Comparison of ENCODE assay signal across 8 cellular contexts in the genomic region with DNA sequence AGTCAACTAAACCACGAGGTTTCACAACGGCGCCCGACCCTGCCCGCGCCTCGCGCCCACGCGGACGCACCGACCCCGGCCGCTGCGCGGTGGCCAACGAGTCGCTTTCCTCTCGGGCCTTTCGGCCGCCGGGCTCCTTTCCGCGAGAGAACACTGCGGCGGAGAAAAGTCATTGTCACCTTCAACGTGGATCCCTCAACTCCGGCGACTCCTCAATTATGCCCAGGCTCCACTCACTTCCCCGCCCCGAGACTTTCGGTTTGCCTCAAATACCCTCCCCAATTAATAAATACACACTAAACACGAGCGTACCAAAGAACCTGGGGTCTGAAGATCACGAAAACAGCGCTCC. TPM values are rescaled to one million over a fixed set of nuclear protein-coding genes. Genes with fewer than 3 reads are reported as not detected.
A peak's percentile ranks its signal among the peaks of the same experiment; 100 is the strongest.
DNase-seq lines count a peak whose midpoint lies in the region; ATAC-seq and TF ChIP-seq lines count a peak whose summit lies in the region.

No MANE protein-coding gene starts in this region.

- no peak overlapping the region for H2AFZ ChIP-seq in OCI-LY1 (ENCODE audit: low read length)

- H3K36me3 ChIP-seq in OCI-LY1 (ENCODE audit: insufficient read depth, low read length) (peaks cover 3% of the 10 kb centered on the region; the same call in 1 of the 2 replicates), body of pancreas (replicated peaks in 1 of 2; ENCODE audit: insufficient read depth in 1 of 2, low read depth in 2 of 2) (no peaks in the 10 kb centered on the region)

- DNase-seq in body of pancreas = peak in 2 of 4 donors; percentile 28 to 40
- peak in 1 of 2 donors; percentile 87 for DNase-seq in lower leg skin (ENCODE audit: low spot score in 2 of 2)
- peak; percentile 11 for DNase-seq in stimulated activated CD8-positive, alpha-beta memory T cell treated with anti-CD3 and anti-CD28 coated beads, Interleukin-4, amount 100 ng/mL, for 24 hours (ENCODE audit: low read depth)
- DNase-seq in retina = no peak
- no peak for DNase-seq in inferior parietal cortex (ENCODE audit: extremely low spot score)

- TF ChIP-seq POLR2A in body of pancreas (IDR thresholded peaks at IDR 0.05) = no peak
- TF ChIP-seq POLR2A in lower leg skin (IDR thresholded peaks at IDR 0.05) = no peak

- ATAC-seq in GM18909 (IDR thresholded peaks at IDR 0.05; ENCODE audit: poor library complexity, unreplicated experiment) = peak; percentile 1
- ATAC-seq in body of pancreas = peak; percentile 1
- ATAC-seq in HG02870 (IDR thresholded peaks at IDR 0.05; ENCODE audit: unreplicated experiment) = no peak

- no peaks in the 10 kb centered on the region for H4K20me1 ChIP-seq in OCI-LY1 (ENCODE audit: insufficient read depth, low read length)

- WGBS in body of pancreas, 2 donors = 0% methylated on average over 10 to 36 of the region's 36 CpGs
- WGBS in lower leg skin, 2 donors = 0% methylated on average over 17 to 25 of the region's 36 CpGs

- H3K27ac ChIP-seq in OCI-LY1 (ENCODE audit: low read depth, low read length, poor library complexity, severe bottlenecking) (peak overlapping the region; percentile 73), body of pancreas (peak overlapping the region; percentile 93 to 98 (median 98))

- H3K4me2 ChIP-seq in OCI-LY1 (ENCODE audit: low read length) = peak overlapping the region; percentile 94

- H3K4me3 ChIP-seq in OCI-LY1 (ENCODE audit: low read depth, low read length, poor library complexity, severe bottlenecking) (peak overlapping the region; percentile 83), body of pancreas (peak overlapping the region; percentile 59 to 73), lower leg skin (ENCODE audit: low read depth, poor library complexity, severe bottlenecking) (peak overlapping the region; percentile 66)

- H3F3A ChIP-seq in OCI-LY1 (ENCODE audit: insufficient read depth, low read length) = peaks cover 3% of the 10 kb centered on the region; the same call in 1 of the 2 replicates

- peaks cover 53% of the 10 kb centered on the region for H3K79me2 ChIP-seq in OCI-LY1 (ENCODE audit: insufficient read depth, low read length)

- H3K9me3 ChIP-seq in OCI-LY1 (ENCODE audit: low read length) (no peaks in the 10 kb centered on the region), body of pancreas (no peaks in the 10 kb centered on the region)

- intact Hi-C loops in body of pancreas (cut with DNase I) (no loop called here), lower leg skin (cut with DNase I; ENCODE audit: low total_unique reads) (no loop called here)

- peaks cover 38% of the 10 kb centered on the region for H3K4me1 ChIP-seq in OCI-LY1 (ENCODE audit: insufficient read depth, low read length, severe bottlenecking)
- peaks cover 12% of the 10 kb centered on the region for H3K4me1 ChIP-seq in body of pancreas

- peak overlapping the region; percentile 90 for H3K9ac ChIP-seq in OCI-LY1 (ENCODE audit: low read length)

- TF ChIP-seq CTCF in OCI-LY1 (IDR thresholded peaks at IDR 0.05; ENCODE audit: low read length) = no peak
- TF ChIP-seq CTCF in body of pancreas (IDR thresholded peaks at IDR 0.05) = no peak
- no peak for TF ChIP-seq CTCF in lower leg skin (IDR thresholded peaks at IDR 0.05)

- H3K9me2 ChIP-seq in OCI-LY1 (ENCODE audit: low read depth, low read length) = no peaks in the 10 kb centered on the region

- no peaks in the 10 kb centered on the region for H3K27me3 ChIP-seq in OCI-LY1 (ENCODE audit: insufficient read depth, low read length)
- no peaks in the 10 kb centered on the region for H3K27me3 ChIP-seq in body of pancreas

RNA-seq across cellular contexts. Expression of a gene that starts 0.5 kb away (rescaled TPM):
- total RNA-seq in body of pancreas (10 to 100 TPM; 24.4 to 34.5 TPM), lower leg skin (100 to 1,000 TPM in 2 of 4 donors, 10 to 100 TPM in 2; 56.9 to 144 (median 96.5) TPM)
